Comparison of ENCODE assay signal across 30 cellular contexts in the genomic region with DNA sequence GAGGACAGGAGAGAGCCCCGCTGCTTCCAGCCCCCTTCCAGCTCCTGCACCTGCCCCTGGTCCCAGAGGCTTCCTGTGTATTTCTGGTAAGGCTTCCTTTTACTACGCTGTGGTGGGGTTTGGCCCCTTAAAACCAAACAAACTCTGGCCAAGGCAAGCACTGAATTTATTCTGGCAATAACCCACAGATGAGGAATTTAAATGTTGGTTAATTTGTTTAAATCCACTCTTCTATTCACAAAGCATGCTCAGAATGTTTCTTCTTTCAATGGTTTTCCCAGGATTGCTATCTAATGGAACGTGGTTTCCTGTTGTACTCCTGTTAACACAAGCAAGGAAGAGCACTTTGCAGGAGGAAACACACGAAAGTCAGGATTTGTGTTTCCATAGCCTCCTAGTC.
"Had no signal": no experiment of that assay in that cellular context is flagged by ENCODE, and none has a peak within 500 bp of the region (broad histone marks: within the 10 kb centered on the region; RNA-seq: fewer than 3 reads in every experiment).

No MANE protein-coding gene starts in this region.

- H3K9me3 ChIP-seq: adrenal gland, breast epithelium had no signal

- DNase-seq: activated B cell treated with CpG ODN at 0.5 μM for 24 hours; activated CD4-positive, alpha-beta T cell treated with anti-CD3 and anti-CD28 coated beads for 48 hours; activated CD4-positive, alpha-beta T cell treated with anti-CD3 and anti-CD28 coated beads, Interleukin-2, amount 50 U/mL, for 1 hour; activated CD4-positive, alpha-beta T cell treated with anti-CD3 and anti-CD28 coated beads, Interleukin-2, amount 50 U/mL, for 48 hours; activated CD8-positive, alpha-beta memory T cell treated with anti-CD3 and anti-CD28 coated beads for 24 hours; activated CD8-positive, alpha-beta T cell treated with anti-CD3 and anti-CD28 coated beads for 36 hours; activated effector memory CD4-positive, alpha-beta T cell treated with Interleukin-2 at 50 U/mL for 16 hours; activated gamma-delta T cell treated with Interleukin-2 at 50 U/mL for 16 hours; activated naive CD4-positive, alpha-beta T cell treated with anti-CD3 and anti-CD28 coated beads for 36 hours; activated naive CD8-positive, alpha-beta T cell treated with anti-CD3 and anti-CD28 coated beads for 36 hours; activated naive CD8-positive, alpha-beta T cell treated with anti-CD3 and anti-CD28 coated beads, Interleukin-2, amount 50 U/mL, for 24 hours; activated T-cell treated with anti-CD3 and anti-CD28 coated beads, Interleukin-2, amount 50 U/mL, for 4 hours; adrenal gland; amygdala; aorta; dorsolateral prefrontal cortex; effector memory CD4-positive, alpha-beta T cell; endodermal cell; foreskin melanocyte; head of caudate nucleus; T-helper 1 cell; T-helper 17 cell; T1000; WERI-Rb-1 had no signal

- H3K4me1 ChIP-seq: adrenal gland, breast epithelium had no signal

- H3K36me3 ChIP-seq: adrenal gland, breast epithelium, cardiac muscle cell, WERI-Rb-1 had no signal

- ATAC-seq: activated CD4-positive, CD25-positive, alpha-beta regulatory T cell treated with anti-CD3 and anti-CD28 coated beads, Interleukin-2, amount 50 U/mL, for 24 hours; activated CD8-positive, alpha-beta T cell treated with anti-CD3 and anti-CD28 coated beads for 36 hours; activated naive CD8-positive, alpha-beta T cell treated with anti-CD3 and anti-CD28 coated beads, Interleukin-2, amount 50 U/mL, for 24 hours; activated T-cell treated with anti-CD3 and anti-CD28 coated beads, Interleukin-2, amount 50 U/mL, for 4 hours; activated T-helper 17 cell treated with anti-CD3 and anti-CD28 coated beads, Interleukin-2, amount 50 U/mL, for 72 hours; esophagus mucosa; T-helper 17 cell had no signal

- H3K4me3 ChIP-seq: adrenal gland, breast epithelium, cardiac muscle cell, coronary artery, dorsolateral prefrontal cortex had no signal

- H3K27ac ChIP-seq: adrenal gland, breast epithelium, cardiac muscle cell, coronary artery, dorsolateral prefrontal cortex, WERI-Rb-1 had no signal

- H3K27me3 ChIP-seq: adrenal gland, cardiac muscle cell had no signal
